Comparison of ENCODE assay signal across 19 cellular contexts in genomic region chr12:42364692-42365091, GRCh38.
"Had no signal": no experiment of that assay in that cellular context is flagged by ENCODE, and none has a peak within 500 bp of the region (broad histone marks: within the 10 kb centered on the region; RNA-seq: fewer than 3 reads in every experiment).

No MANE protein-coding gene starts in this region.

- H3K27me3 Mint-ChIP-seq: activated CD4-positive, alpha-beta memory T cell treated with anti-CD3 and anti-CD28 coated beads, Interleukin-2, amount 10 ng/mL, durations not matched to agents 7 days and 5 days; activated CD4-positive, alpha-beta T cell treated with anti-CD3 and anti-CD28 coated beads, Interleukin-2, amount 10 ng/mL, durations not matched to agents 24 days and 14 days; activated naive CD4-positive, alpha-beta T cell treated with anti-CD3 and anti-CD28 coated beads, Interleukin-2, amount 10 ng/mL, durations not matched to agents 7 days and 5 days; effector memory CD8-positive, alpha-beta T cell; naive thymus-derived CD4-positive, alpha-beta T cell had no signal

- H3K4me3 ChIP-seq: cardiac muscle cell, dorsolateral prefrontal cortex, esophagus muscularis mucosa, lower lobe of right lung, upper lobe of right lung had no signal

- H3K4me3 Mint-ChIP-seq: activated CD4-positive, alpha-beta memory T cell treated with anti-CD3 and anti-CD28 coated beads, Interleukin-2, amount 10 ng/mL, durations not matched to agents 7 days and 5 days; activated CD4-positive, alpha-beta T cell treated with anti-CD3 and anti-CD28 coated beads, Interleukin-2, amount 10 ng/mL, durations not matched to agents 24 days and 14 days; activated naive CD4-positive, alpha-beta T cell treated with anti-CD3 and anti-CD28 coated beads, Interleukin-2, amount 10 ng/mL, durations not matched to agents 7 days and 5 days; activated T-cell treated with anti-CD3 and anti-CD28 coated beads, Interleukin-2, amount 50 U/mL, for 72 hours; effector memory CD8-positive, alpha-beta T cell; naive thymus-derived CD4-positive, alpha-beta T cell had no signal

- DNase-seq: activated CD4-positive, alpha-beta memory T cell treated with anti-CD3 and anti-CD28 coated beads, Interleukin-2, amount 10 ng/mL, durations not matched to agents 7 days and 5 days; activated CD4-positive, alpha-beta T cell treated with anti-CD3 and anti-CD28 coated beads, Interleukin-2, amount 10 ng/mL, durations not matched to agents 24 days and 14 days; activated effector memory CD4-positive, alpha-beta T cell treated with anti-CD3 and anti-CD28 coated beads, Interleukin-2, amount 50 U/mL, for 16 hours; activated naive CD4-positive, alpha-beta T cell treated with anti-CD3 and anti-CD28 coated beads, Interleukin-2, amount 10 ng/mL, durations not matched to agents 7 days and 5 days; activated T-cell treated with anti-CD3 and anti-CD28 coated beads, Interleukin-2, amount 50 U/mL, for 72 hours; amygdala; dorsolateral prefrontal cortex; effector memory CD8-positive, alpha-beta T cell; hippocampal formation; islet precursor cell; left cardiac atrium; lower lobe of right lung; naive thymus-derived CD4-positive, alpha-beta T cell; retina; stimulated activated CD4-positive, alpha-beta T cell treated with anti-CD3 and anti-CD28 coated beads, Interleukin-2, amount 100 ng/mL, for 48 hours; stimulated activated naive CD4-positive, alpha-beta T cell; upper lobe of right lung had no signal

- H3K4me1 ChIP-seq: esophagus muscularis mucosa, lower lobe of right lung, upper lobe of right lung had no signal

- H3K27ac ChIP-seq: cardiac muscle cell, dorsolateral prefrontal cortex, esophagus muscularis mucosa, lower lobe of right lung, upper lobe of right lung had no signal

- H3K9me3 ChIP-seq: esophagus muscularis mucosa, lower lobe of right lung, upper lobe of right lung had no signal

- H3K36me3 ChIP-seq: cardiac muscle cell, esophagus muscularis mucosa, lower lobe of right lung, upper lobe of right lung had no signal

- ATAC-seq: activated T-cell treated with anti-CD3 and anti-CD28 coated beads, Interleukin-2, amount 50 U/mL, for 72 hours; effector memory CD8-positive, alpha-beta T cell; left cardiac atrium; lower lobe of right lung; naive thymus-derived CD4-positive, alpha-beta T cell; upper lobe of right lung had no signal

- H3K27me3 ChIP-seq: cardiac muscle cell, dorsolateral prefrontal cortex, esophagus muscularis mucosa, upper lobe of right lung had no signal

- H3K9me3 Mint-ChIP-seq: activated CD4-positive, alpha-beta memory T cell treated with anti-CD3 and anti-CD28 coated beads, Interleukin-2, amount 10 ng/mL, durations not matched to agents 7 days and 5 days; activated naive CD4-positive, alpha-beta T cell treated with anti-CD3 and anti-CD28 coated beads, Interleukin-2, amount 10 ng/mL, durations not matched to agents 7 days and 5 days; effector memory CD8-positive, alpha-beta T cell; naive thymus-derived CD4-positive, alpha-beta T cell had no signal

- H3K27ac Mint-ChIP-seq: activated CD4-positive, alpha-beta memory T cell treated with anti-CD3 and anti-CD28 coated beads, Interleukin-2, amount 10 ng/mL, durations not matched to agents 7 days and 5 days; activated CD4-positive, alpha-beta T cell treated with anti-CD3 and anti-CD28 coated beads, Interleukin-2, amount 10 ng/mL, durations not matched to agents 24 days and 14 days; activated naive CD4-positive, alpha-beta T cell treated with anti-CD3 and anti-CD28 coated beads, Interleukin-2, amount 10 ng/mL, durations not matched to agents 7 days and 5 days; activated T-cell treated with anti-CD3 and anti-CD28 coated beads, Interleukin-2, amount 50 U/mL, for 72 hours had no signal
